8 cellular contexts compared by ENCODE assay signal in the genomic region with DNA sequence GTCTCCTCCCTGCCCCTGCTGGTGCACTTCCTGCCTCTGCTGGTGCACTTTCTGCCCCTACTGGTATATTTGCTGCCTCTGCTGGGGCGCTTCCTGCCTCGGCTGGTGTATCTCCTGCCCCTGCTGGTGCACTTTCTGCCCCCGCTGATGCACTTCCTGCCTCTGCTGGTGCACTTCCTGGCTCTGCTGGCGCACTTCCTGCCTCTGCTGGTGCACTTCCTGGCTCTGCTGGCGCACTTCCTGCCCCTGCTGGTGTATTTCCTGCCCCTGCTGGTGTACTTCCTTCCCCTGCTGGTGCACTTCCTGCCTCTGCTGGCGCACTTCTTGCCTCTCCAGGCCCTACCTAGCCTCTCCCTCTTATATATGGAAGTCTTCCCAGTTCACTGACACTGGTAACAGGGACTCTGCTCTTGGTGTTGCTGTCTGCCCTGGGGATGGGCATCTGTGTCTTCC. TPM values are rescaled to one million over a fixed set of nuclear protein-coding genes. Genes with fewer than 3 reads are reported as not detected.
DNase-seq lines count a peak whose midpoint lies in the region; ATAC-seq lines count a peak whose summit lies in the region.

No MANE protein-coding gene starts in this region.

- POLR2A ChIA-PET in activated CD8-positive, alpha-beta T cell treated with anti-CD3 and anti-CD28 coated beads, Interleukin-2, amount 10 ng/mL, durations not matched to agents 7 days and 5 days (lab: Charles Lee), result interaction anchor here (7.1 kb wide), 1 partner anchor 11 kb away, joined by 39 read pairs; a partner anchor contains a TSS

- H3K9me3 Mint-ChIP-seq in activated CD8-positive, alpha-beta T cell treated with anti-CD3 and anti-CD28 coated beads, Interleukin-2, amount 10 ng/mL, durations not matched to agents 7 days and 5 days (ENCODE audit: insufficient read depth), result peaks cover 4% of the 10 kb centered on the region

- CTCF ChIA-PET in activated CD8-positive, alpha-beta T cell treated with anti-CD3 and anti-CD28 coated beads, Interleukin-2, amount 10 ng/mL, durations not matched to agents 7 days and 5 days (lab: Charles Lee), result interaction anchor here (0.6 to 4.9 kb wide), 4 partner anchors 9 to 44 kb away, joined by 3 to 61 read pairs (median 8); a partner anchor contains a TSS

- peak overlapping the region; percentile 83 for H3K4me3 Mint-ChIP-seq in activated CD8-positive, alpha-beta T cell treated with anti-CD3 and anti-CD28 coated beads, Interleukin-2, amount 10 ng/mL, durations not matched to agents 7 days and 5 days

- ATAC-seq in activated CD8-positive, alpha-beta T cell treated with anti-CD3 and anti-CD28 coated beads, Interleukin-2, amount 10 ng/mL, durations not matched to agents 7 days and 5 days, result peak; percentile 88
- ATAC-seq in HG03139 (IDR thresholded peaks at IDR 0.05; ENCODE audit: unreplicated experiment) (no peak), HG03571 (IDR thresholded peaks at IDR 0.05; ENCODE audit: unreplicated experiment) (no peak)

- intact Hi-C loops in cardiac septum (cut with DNase I), result no loop called here

- peak overlapping the region; percentile 99 for H3K27ac Mint-ChIP-seq in activated CD8-positive, alpha-beta T cell treated with anti-CD3 and anti-CD28 coated beads, Interleukin-2, amount 10 ng/mL, durations not matched to agents 7 days and 5 days

- H3K27me3 Mint-ChIP-seq in activated CD8-positive, alpha-beta T cell treated with anti-CD3 and anti-CD28 coated beads, Interleukin-2, amount 10 ng/mL, durations not matched to agents 7 days and 5 days (ENCODE audit: low read depth), result peaks cover 14% of the 10 kb centered on the region

- DNase-seq in KG1 (lab: John Stamatoyannopoulos, UW), result peak; percentile 49
- DNase-seq in activated CD8-positive, alpha-beta T cell treated with anti-CD3 and anti-CD28 coated beads, Interleukin-2, amount 10 ng/mL, durations not matched to agents 7 days and 5 days, result peak; percentile 91
- DNase-seq in cardiac septum (ENCODE audit: low spot score), result peak; percentile 75
- DNase-seq in stimulated activated CD8-positive, alpha-beta memory T cell treated with anti-CD3 and anti-CD28 coated beads, Interleukin-2, amount 100 ng/mL, for 48 hours (ENCODE audit: low read depth in 2 of 2), result peak; percentile 46 to 60
- no peak for DNase-seq in HCEC 1CT
- DNase-seq in SKM-1 treated with dmso at 0.1 percent for 144 hours (lab: John Stamatoyannopoulos, UW; ENCODE audit: unreplicated experiment), result no peak

- H3K36me3 Mint-ChIP-seq in activated CD8-positive, alpha-beta T cell treated with anti-CD3 and anti-CD28 coated beads, Interleukin-2, amount 10 ng/mL, durations not matched to agents 7 days and 5 days (ENCODE audit: low read depth), result peaks cover 18% of the 10 kb centered on the region

- H3K4me1 Mint-ChIP-seq in activated CD8-positive, alpha-beta T cell treated with anti-CD3 and anti-CD28 coated beads, Interleukin-2, amount 10 ng/mL, durations not matched to agents 7 days and 5 days (ENCODE audit: low read depth), result peaks cover 22% of the 10 kb centered on the region

RNA-seq across cellular contexts. Expression of a gene that starts 10.1 kb away (rescaled TPM):
- 10 to 100 TPM; 67.4 to 68.0 TPM for total RNA-seq in activated CD8-positive, alpha-beta T cell treated with anti-CD3 and anti-CD28 coated beads, Interleukin-2, amount 10 ng/mL, durations not matched to agents 7 days and 5 days
- 10.2 TPM for total RNA-seq in cardiac septum

RNA-seq across cellular contexts. Expression of a gene that starts 36.1 kb away (rescaled TPM):
- total RNA-seq in activated CD8-positive, alpha-beta T cell treated with anti-CD3 and anti-CD28 coated beads, Interleukin-2, amount 10 ng/mL, durations not matched to agents 7 days and 5 days, result not detected
- not detected for total RNA-seq in cardiac septum

RNA-seq across cellular contexts. Expression of a gene that starts 38.9 kb away (rescaled TPM):
- 10 to 100 TPM in 1 of 2 experiments, 1 to 10 TPM in 1; 9.7 to 13.1 TPM for total RNA-seq in activated CD8-positive, alpha-beta T cell treated with anti-CD3 and anti-CD28 coated beads, Interleukin-2, amount 10 ng/mL, durations not matched to agents 7 days and 5 days
- 1.3 TPM for total RNA-seq in cardiac septum

RNA-seq across cellular contexts. Expression of a gene that starts 48.5 kb away (rescaled TPM):
- 10 to 100 TPM; 12.0 to 14.6 TPM for total RNA-seq in activated CD8-positive, alpha-beta T cell treated with anti-CD3 and anti-CD28 coated beads, Interleukin-2, amount 10 ng/mL, durations not matched to agents 7 days and 5 days
- 10.5 TPM for total RNA-seq in cardiac septum

Comparison
In these comparisons a context has a peak if more than half of its experiments do, and no peak if none do; other contexts are left out.
1. DNase-seq: peak in KG1 (single experiment), activated CD8-positive, alpha-beta T cell treated with anti-CD3 and anti-CD28 coated beads, Interleukin-2, amount 10 ng/mL, durations not matched to agents 7 days and 5 days (single experiment), cardiac septum (single experiment) and stimulated activated CD8-positive, alpha-beta memory T cell treated with anti-CD3 and anti-CD28 coated beads, Interleukin-2, amount 100 ng/mL, for 48 hours (2 of 2); none in HCEC 1CT (single experiment) and SKM-1 treated with dmso at 0.1 percent for 144 hours (single experiment).